In the genomic region with DNA sequence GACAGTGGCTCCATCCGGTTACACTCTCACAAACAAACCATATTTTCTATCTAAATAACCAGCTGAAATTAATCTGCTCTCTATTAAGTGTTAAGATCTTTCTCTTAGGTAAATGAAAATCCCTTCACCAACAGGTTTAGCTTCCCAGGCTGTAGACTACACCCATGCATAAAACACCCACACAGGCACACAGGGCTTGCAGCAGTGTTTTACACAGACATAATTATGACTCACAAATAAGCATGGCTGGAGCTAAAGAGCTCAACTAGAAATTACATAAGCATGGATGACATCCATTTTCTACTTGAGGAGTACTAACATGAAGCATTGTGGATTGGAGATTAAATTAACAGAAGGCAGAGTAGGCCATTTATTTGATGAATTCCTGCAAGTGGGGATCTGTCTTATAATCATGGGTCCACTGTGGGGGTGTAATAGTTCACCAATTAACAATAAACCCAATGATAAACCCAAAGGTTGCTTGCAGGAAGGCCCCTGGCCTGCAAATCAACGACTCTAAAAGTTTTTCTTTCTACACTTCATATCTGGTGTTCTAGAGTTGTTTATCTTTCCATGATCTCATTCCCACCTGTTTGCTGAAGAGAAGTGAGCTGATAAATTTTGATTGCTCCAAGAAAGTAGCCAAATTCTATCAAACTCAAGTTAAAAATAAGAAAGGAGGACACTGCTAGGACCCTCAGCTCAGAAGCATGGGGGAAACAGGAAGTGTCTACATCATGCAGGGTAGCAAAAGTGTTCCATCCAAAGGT, we compare ENCODE assay signal across 13 cellular contexts.
DNase-seq lines count a peak whose midpoint lies in the region; ATAC-seq and FAIRE-seq lines count a peak whose summit lies in the region.
"Had no signal": no experiment of that assay in that cellular context is flagged by ENCODE, and none has a peak within 500 bp of the region (broad histone marks: within the 10 kb centered on the region; RNA-seq: fewer than 3 reads in every experiment).

No MANE protein-coding gene starts in this region.

- H3K4me3 Mint-ChIP-seq in central memory CD8-positive, alpha-beta T cell: peak overlapping the region; percentile 75
- H3K4me3 Mint-ChIP-seq: nephron progenitor cell had no signal

- DNase-seq in activated CD4-positive, CD25-positive, alpha-beta regulatory T cell treated with anti-CD3 and anti-CD28 coated beads, Interleukin-2, amount 50 U/mL, for 72 hours: no peak
- DNase-seq in SW480 (ENCODE audit: low spot score) (peak; percentile 5), putamen (ENCODE audit: low spot score) (peak; percentile 67), urothelium cell line (ENCODE audit: low spot score) (no peak)
- DNase-seq in central memory CD8-positive, alpha-beta T cell (ENCODE audit: low spot score in 2 of 2): no peak
- DNase-seq: brain microvascular endothelial cell, erythroblast, NCI-H774, nephron progenitor cell had no signal

- H3K9me3 Mint-ChIP-seq in central memory CD8-positive, alpha-beta T cell: peaks cover 10% of the 10 kb centered on the region
- H3K9me3 Mint-ChIP-seq: nephron progenitor cell had no signal

- peaks cover 5% of the 10 kb centered on the region for H3K36me3 Mint-ChIP-seq in central memory CD8-positive, alpha-beta T cell (ENCODE audit: insufficient read depth)

- H3K27ac Mint-ChIP-seq in central memory CD8-positive, alpha-beta T cell (ENCODE audit: low read depth): peak overlapping the region; percentile 90
- H3K27ac Mint-ChIP-seq: nephron progenitor cell had no signal

- no peaks in the 10 kb centered on the region for H3K27me3 Mint-ChIP-seq in central memory CD8-positive, alpha-beta T cell

- ATAC-seq in activated CD4-positive, CD25-positive, alpha-beta regulatory T cell treated with anti-CD3 and anti-CD28 coated beads, Interleukin-2, amount 50 U/mL, for 24 hours: peak; percentile 70 to 73
- ATAC-seq in central memory CD8-positive, alpha-beta T cell (replicated peaks; ENCODE audit: extremely low read depth, poor library complexity, severe bottlenecking): no peak
- no peak for ATAC-seq in HG03342 (IDR thresholded peaks at IDR 0.05; ENCODE audit: unreplicated experiment)
- ATAC-seq in HG03378 (IDR thresholded peaks at IDR 0.05; ENCODE audit: unreplicated experiment): no peak
- ATAC-seq: SK-N-SH treated with all-trans-retinoic acid at 6 μM for 48 hours had no signal

- peaks cover 75% of the 10 kb centered on the region for H3K4me1 Mint-ChIP-seq in central memory CD8-positive, alpha-beta T cell

- FAIRE-seq in urothelium cell line (lab: Jason Lieb, UNC): no peak

Comparison
In these comparisons a context has a peak if more than half of its experiments do, and no peak if none do; other contexts are left out.
1. ATAC-seq: peak in activated CD4-positive, CD25-positive, alpha-beta regulatory T cell treated with anti-CD3 and anti-CD28 coated beads, Interleukin-2, amount 50 U/mL, for 24 hours (2 of 2); none in central memory CD8-positive, alpha-beta T cell (single experiment), HG03342 (single experiment) and HG03378 (single experiment).
2. DNase-seq: peak in SW480 (single experiment) and putamen (single experiment); none in activated CD4-positive, CD25-positive, alpha-beta regulatory T cell treated with anti-CD3 and anti-CD28 coated beads, Interleukin-2, amount 50 U/mL, for 72 hours (single experiment), central memory CD8-positive, alpha-beta T cell (0 of 2) and urothelium cell line (single experiment).